In genomic region chr15:23354448-23354847, GRCh38 we compare ENCODE assay signal across 2 cellular contexts. TPM values are rescaled to one million over a fixed set of nuclear protein-coding genes. Genes with fewer than 3 reads are reported as not detected.
"Had no signal": no experiment of that assay in that cellular context is flagged by ENCODE, and none has a peak within 500 bp of the region (broad histone marks: within the 10 kb centered on the region; RNA-seq: fewer than 3 reads in every experiment).

Gene GOLGA8S (plus strand): TSS chr15:23354748. CDS start chr15:23354810, 62 bp downstream.

RNA-seq across cellular contexts. Expression of gene GOLGA8S, which starts in this region (rescaled TPM):
- total RNA-seq: PC-3, SK-MEL-5 had no signal
